ENCODE assay signal across 27 cellular contexts in genomic region chr9:98652741-98653140, GRCh38. TPM values are rescaled to one million over a fixed set of nuclear protein-coding genes. Genes with fewer than 3 reads are reported as not detected.
"Had no signal": no experiment of that assay in that cellular context is flagged by ENCODE, and none has a peak within 500 bp of the region (broad histone marks: within the 10 kb centered on the region; RNA-seq: fewer than 3 reads in every experiment).

No MANE protein-coding gene starts in this region.

- ATAC-seq: K562, Panc1, PC-3, T-cell had no signal

- H3K4me2 ChIP-seq: KMS-11, SK-N-SH had no signal

- H3K9ac ChIP-seq: KMS-11, SK-N-SH had no signal

- H3K9me2 ChIP-seq: SK-N-SH had no signal

- H3K27ac ChIP-seq: HL-60, KMS-11, RWPE1 had no signal

- DNase-seq: Kasumi-1, MV-4-11, NCI-H1048, NCI-H1105, NCI-H1417, NCI-H1436 treated with DMSO at 0.1 percent for 48 hours, NCI-H1694, NCI-H187 treated with DMSO at 0.1 percent for 48 hours, NCI-H2029 treated with DMSO at 0.1 percent for 48 hours, NCI-H2171 treated with DMSO at 0.1 percent for 48 hours, NCI-H345, NCI-H446 treated with DMSO at 0.1 percent for 48 hours, NCI-H510A treated with DMSO at 0.1 percent for 48 hours, NCI-H526, NCI-H748 treated with DMSO at 0.1 percent for 48 hours, PC-3, SHP77, SK-N-SH, SW 1271, T-cell had no signal

- H3K9me3 ChIP-seq: SK-N-SH had no signal

- H3K4me3 ChIP-seq: K562 had no signal

RNA-seq across cellular contexts. Expression of gene GABBR2, which starts 56.0 kb away (rescaled TPM):
- total RNA-seq: M059J had no signal
- polyA plus RNA-seq: IgD-negative memory B cell, SK-N-SH had no signal
